ENCODE assay signal across 1 cellular context in the genomic region with DNA sequence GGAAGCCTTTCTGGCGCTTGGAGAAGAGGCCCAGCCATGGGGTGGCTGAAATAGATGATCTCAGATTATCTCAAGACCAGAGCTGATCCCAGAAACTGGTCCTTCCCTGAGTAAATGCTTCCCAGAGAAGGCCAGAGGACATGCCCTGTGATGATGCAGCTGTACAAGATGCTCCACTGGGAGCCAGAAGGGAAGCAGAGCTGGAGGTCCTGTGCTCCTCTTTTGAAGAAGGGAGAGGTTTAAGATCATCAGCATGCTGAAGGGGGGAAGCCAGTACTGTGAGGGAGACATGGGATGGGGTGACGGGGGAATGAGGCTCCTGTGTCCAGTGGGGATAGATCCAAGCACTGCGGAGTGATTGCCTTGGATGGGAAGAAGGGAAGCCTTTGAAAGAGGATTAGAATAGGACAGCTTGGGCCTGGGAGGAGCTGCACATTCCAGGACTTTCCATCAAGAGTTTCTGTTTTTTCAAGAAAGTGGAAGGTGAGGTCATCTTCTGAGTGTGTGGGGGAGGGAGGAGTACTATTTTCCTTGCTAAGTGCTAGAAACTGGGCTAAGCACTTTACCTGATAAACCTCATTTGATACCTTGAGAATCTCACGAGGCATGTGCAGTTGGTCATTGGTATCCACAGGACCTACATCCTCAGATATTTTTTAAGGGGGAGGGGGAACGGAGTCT.
TF ChIP-seq lines count a peak whose summit lies in the region.

No MANE protein-coding gene starts in this region.

TF ChIP-seq in HEK293, 187 proteins besides CTCF, POLR2A, EP300 and RAD21 (continued from another document):
- no peak for TF ChIP-seq KLF9 (tag by site-specific recombination; IDR thresholded peaks at IDR 0.05; ENCODE audit: low read depth)
- no peak for TF ChIP-seq ZNF610 (tag by site-specific recombination; IDR thresholded peaks at IDR 0.05; ENCODE audit: borderline replicate concordance)
- TF ChIP-seq ZNF585B (tag by site-specific recombination; IDR thresholded peaks at IDR 0.05), result no peak
- TF ChIP-seq ZNF629 (tag by site-specific recombination; IDR thresholded peaks at IDR 0.05), result 0 out of 2 replicates have a peak, but pooled peaks have one; percentile 13
- TF ChIP-seq SCRT2 (tag by site-specific recombination; IDR thresholded peaks at IDR 0.05), result no peak
- TF ChIP-seq ZNF529 (tag by site-specific recombination; IDR thresholded peaks at IDR 0.05; ENCODE audit: insufficient replicate concordance), result no peak
- no peak for TF ChIP-seq ZNF114 (tag by site-specific recombination; IDR thresholded peaks at IDR 0.05)
- TF ChIP-seq ZNF335 (tag by site-specific recombination; conservative IDR thresholded peaks at IDR 0.05), result no peak; the same call in 1 of the 2 replicates
- no peak for TF ChIP-seq ZNF223 (tag by site-specific recombination; IDR thresholded peaks at IDR 0.05)
- peak; percentile 38; the same call in 1 of the 2 replicates for TF ChIP-seq PRDM1 (tag by site-specific recombination; IDR thresholded peaks at IDR 0.05)
- TF ChIP-seq SP2 (tag by site-specific recombination; IDR thresholded peaks at IDR 0.05), result no peak
- no peak for TF ChIP-seq ZNF324 (tag by site-specific recombination; IDR thresholded peaks at IDR 0.05)
- no peak for TF ChIP-seq ZNF23 (tag by site-specific recombination; IDR thresholded peaks at IDR 0.05; ENCODE audit: borderline replicate concordance)
- no peak for TF ChIP-seq ZNF76 (tag by site-specific recombination; IDR thresholded peaks at IDR 0.05; ENCODE audit: borderline replicate concordance, low read depth)
- no peak for TF ChIP-seq ZNF701 (tag by site-specific recombination; IDR thresholded peaks at IDR 0.05)
- peak; percentile 57; the same call in 1 of the 2 replicates for TF ChIP-seq ATF2 (tag by site-specific recombination; IDR thresholded peaks at IDR 0.05; ENCODE audit: low read depth)
- no peak for TF ChIP-seq ZBTB21 (tag by site-specific recombination; IDR thresholded peaks at IDR 0.05)
- no peak for TF ChIP-seq ZNF571 (tag by site-specific recombination; IDR thresholded peaks at IDR 0.05)
- no peak for TF ChIP-seq ZNF670 (tag by site-specific recombination; IDR thresholded peaks at IDR 0.05; ENCODE audit: low read depth)
- TF ChIP-seq ZNF16 (tag by site-specific recombination; IDR thresholded peaks at IDR 0.05; ENCODE audit: low read depth), result no peak
- no peak for TF ChIP-seq YY2 (tag by site-specific recombination; IDR thresholded peaks at IDR 0.05)
- no peak for TF ChIP-seq ZNF10 (tag by site-specific recombination; IDR thresholded peaks at IDR 0.05)
- no peak for TF ChIP-seq ZNF707 (tag by site-specific recombination; IDR thresholded peaks at IDR 0.05)
- no peak for TF ChIP-seq SP3 (tag by site-specific recombination; IDR thresholded peaks at IDR 0.05)
- no peak for TF ChIP-seq KLF1 (tag by site-specific recombination; IDR thresholded peaks at IDR 0.05)
- no peak for TF ChIP-seq ZNF626 (tag by site-specific recombination; IDR thresholded peaks at IDR 0.05)
- TF ChIP-seq BCL11B (tag by site-specific recombination; IDR thresholded peaks at IDR 0.05; ENCODE audit: low read depth), result no peak
- peak; percentile 27; the same call in 1 of the 2 replicates for TF ChIP-seq ZNF398 (tag by site-specific recombination; IDR thresholded peaks at IDR 0.05)
- TF ChIP-seq ZNF768 (tag by site-specific recombination; IDR thresholded peaks at IDR 0.05), result no peak
- TF ChIP-seq, protein P1, sequence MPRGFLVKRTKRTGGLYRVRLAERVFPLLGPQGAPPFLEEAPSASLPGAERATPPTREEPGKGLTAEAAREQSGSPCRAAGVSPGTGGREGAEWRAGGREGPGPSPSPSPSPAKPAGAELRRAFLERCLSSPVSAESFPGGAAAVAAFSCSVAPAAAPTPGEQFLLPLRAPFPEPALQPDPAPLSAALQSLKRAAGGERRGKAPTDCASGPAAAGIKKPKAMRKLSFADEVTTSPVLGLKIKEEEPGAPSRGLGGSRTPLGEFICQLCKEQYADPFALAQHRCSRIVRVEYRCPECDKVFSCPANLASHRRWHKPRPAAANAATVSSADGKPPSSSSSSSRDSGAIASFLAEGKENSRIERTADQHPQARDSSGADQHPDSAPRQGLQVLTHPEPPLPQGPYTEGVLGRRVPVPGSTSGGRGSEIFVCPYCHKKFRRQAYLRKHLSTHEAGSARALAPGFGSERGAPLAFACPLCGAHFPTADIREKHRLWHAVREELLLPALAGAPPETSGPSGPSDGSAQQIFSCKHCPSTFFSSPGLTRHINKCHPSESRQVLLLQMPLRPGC (tag by site-specific recombination; IDR thresholded peaks at IDR 0.05), result 0 out of 2 replicates have a peak, but pooled peaks have one; percentile 48
- no peak for TF ChIP-seq ZFP3 (tag by site-specific recombination; IDR thresholded peaks at IDR 0.05; ENCODE audit: low read depth)
- no peak for TF ChIP-seq ZNF433 (tag by site-specific recombination; IDR thresholded peaks at IDR 0.05; ENCODE audit: low read depth)
- TF ChIP-seq SALL2 (tag by site-specific recombination; IDR thresholded peaks at IDR 0.05; ENCODE audit: borderline replicate concordance), result no peak
- TF ChIP-seq, protein P2, sequence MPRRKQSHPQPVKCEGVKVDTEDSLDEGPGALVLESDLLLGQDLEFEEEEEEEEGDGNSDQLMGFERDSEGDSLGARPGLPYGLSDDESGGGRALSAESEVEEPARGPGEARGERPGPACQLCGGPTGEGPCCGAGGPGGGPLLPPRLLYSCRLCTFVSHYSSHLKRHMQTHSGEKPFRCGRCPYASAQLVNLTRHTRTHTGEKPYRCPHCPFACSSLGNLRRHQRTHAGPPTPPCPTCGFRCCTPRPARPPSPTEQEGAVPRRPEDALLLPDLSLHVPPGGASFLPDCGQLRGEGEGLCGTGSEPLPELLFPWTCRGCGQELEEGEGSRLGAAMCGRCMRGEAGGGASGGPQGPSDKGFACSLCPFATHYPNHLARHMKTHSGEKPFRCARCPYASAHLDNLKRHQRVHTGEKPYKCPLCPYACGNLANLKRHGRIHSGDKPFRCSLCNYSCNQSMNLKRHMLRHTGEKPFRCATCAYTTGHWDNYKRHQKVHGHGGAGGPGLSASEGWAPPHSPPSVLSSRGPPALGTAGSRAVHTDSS (tag by site-specific recombination; IDR thresholded peaks at IDR 0.05), result no peak
- no peak for TF ChIP-seq MEIS1 (CRISPR knock-in tag; IDR thresholded peaks at IDR 0.05; ENCODE audit: borderline replicate concordance)
- TF ChIP-seq, protein P3, sequence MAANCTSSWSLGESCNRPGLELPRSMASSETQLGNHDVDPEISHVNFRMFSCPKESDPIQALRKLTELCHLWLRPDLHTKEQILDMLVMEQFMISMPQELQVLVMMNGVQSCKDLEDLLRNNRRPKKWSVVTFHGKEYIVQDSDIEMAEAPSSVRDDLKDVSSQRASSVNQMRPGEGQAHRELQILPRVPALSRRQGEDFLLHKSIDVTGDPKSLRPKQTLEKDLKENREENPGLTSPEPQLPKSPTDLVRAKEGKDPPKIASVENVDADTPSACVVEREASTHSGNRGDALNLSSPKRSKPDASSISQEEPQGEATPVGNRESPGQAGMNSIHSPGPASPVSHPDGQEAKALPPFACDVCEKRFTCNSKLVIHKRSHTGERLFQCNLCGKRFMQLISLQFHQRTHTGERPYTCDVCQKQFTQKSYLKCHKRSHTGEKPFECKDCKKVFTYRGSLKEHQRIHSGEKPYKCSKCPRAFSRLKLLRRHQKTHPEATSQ (tag by site-specific recombination; IDR thresholded peaks at IDR 0.05), result no peak
